In genomic region chr9:62838024-62838718, GRCh38 we compare ENCODE assay signal across 8 cellular contexts.
DNase-seq lines count a peak whose midpoint lies in the region; ATAC-seq and TF ChIP-seq lines count a peak whose summit lies in the region.
"Not testable (repeated sequence)": the region's sequence is repeated elsewhere in the genome, so short reads cannot be mapped to it uniquely, and the experiment has no call there.

No MANE protein-coding gene starts in this region.

- H3K4me3 Mint-ChIP-seq in brain, result peak overlapping the region; percentile 92 to 95 (median 93)

- ATAC-seq in GM21576 (IDR thresholded peaks at IDR 0.05; ENCODE audit: unreplicated experiment), result peak; percentile 99
- ATAC-seq in HG03571 (IDR thresholded peaks at IDR 0.05; ENCODE audit: unreplicated experiment), result peak; percentile 100
- peak; percentile 100 for ATAC-seq in left ventricle myocardium superior
- ATAC-seq in stimulated activated naive CD8-positive, alpha-beta T cell treated with anti-CD3 and anti-CD28 coated beads, Interleukin-15, Interleukin-2, amounts not matched to agents 100 U/mL and 50 U/mL, for 24 hours, result peak; percentile 100

- peak overlapping the region in 3 of 5 experiments; percentile 73 to 91 (median 86) for H3K27ac Mint-ChIP-seq in brain

- not testable (repeated sequence) for H3K27me3 ChIP-seq in parathyroid adenoma (ENCODE audit: control insufficient read depth, insufficient read depth, low read length)

- H3K79me2 ChIP-seq in parathyroid adenoma, result not testable (repeated sequence)

- H3K4me1 Mint-ChIP-seq in brain, result not testable (repeated sequence)

- H3K4me1 ChIP-seq in ES-I3 (ENCODE audit: insufficient read depth, low read length); parathyroid adenoma: not testable (repeated sequence)

- H3K4me3 ChIP-seq in parathyroid adenoma (ENCODE audit: low read depth, low read length), result peak overlapping the region; percentile 44

- peak overlapping the region; percentile 77 for H2AFZ ChIP-seq in parathyroid adenoma

- H3K36me3 ChIP-seq in ES-I3 (ENCODE audit: insufficient read depth, low read length); parathyroid adenoma (ENCODE audit: control insufficient read depth, insufficient read depth, low read length): not testable (repeated sequence)

- H3K27ac ChIP-seq in parathyroid adenoma, result peak overlapping the region; percentile 75

- not testable (repeated sequence) for TF ChIP-seq CTCF in brain (conservative IDR thresholded peaks at IDR 0.05); parathyroid adenoma (IDR thresholded peaks at IDR 0.05)

- peak overlapping the region; percentile 71 for H3K4me2 ChIP-seq in parathyroid adenoma (ENCODE audit: low read length)

- H3K9me3 Mint-ChIP-seq in brain, result peaks cover 13 to 18% (median 17%) of the 10 kb centered on the region in 5 experiments

- H3K9me3 ChIP-seq in ES-I3 (ENCODE audit: control insufficient read depth, insufficient read depth, low read length); parathyroid adenoma (ENCODE audit: control insufficient read depth, low read length): not testable (repeated sequence)

- H3K27me3 Mint-ChIP-seq in brain, result peaks cover 48% of the 10 kb centered on the region

- H3K36me3 Mint-ChIP-seq in brain, result not testable (repeated sequence)

- intact Hi-C loops in left ventricle myocardium superior (cut with micrococcal nuclease), result not testable (repeated sequence)

- H3K9ac ChIP-seq in ES-I3 (ENCODE audit: low read depth, low read length) (peak overlapping the region; percentile 32; the same call in 1 of the 2 replicates), parathyroid adenoma (peak overlapping the region; percentile 28)

- DNase-seq in activated CD4-positive, CD25-positive, alpha-beta regulatory T cell treated with anti-CD3 and anti-CD28 coated beads, Interleukin-2, amount 50 U/mL, for 16 hours (ENCODE audit: low read depth, low spot score), result peak; percentile 81
- DNase-seq in left ventricle myocardium superior, result peak; percentile 94
- DNase-seq in stimulated activated naive CD8-positive, alpha-beta T cell treated with anti-CD3 and anti-CD28 coated beads, Interleukin-15, Interleukin-2, amounts not matched to agents 100 U/mL and 50 U/mL, for 24 hours, result peak; percentile 92

Comparison
In these comparisons a context has a peak if more than half of its experiments do, and no peak if none do; other contexts are left out.
1. Peak in every context shown above with its lines: DNase-seq, ATAC-seq, H3K4me3 ChIP-seq and H3K27ac ChIP-seq.